ENCODE assay signal across 18 cellular contexts in genomic region chr2:67340118-67341011, GRCh38. TPM values are rescaled to one million over a fixed set of nuclear protein-coding genes. Genes with fewer than 3 reads are reported as not detected.
DNase-seq lines count a peak whose midpoint lies in the region; ATAC-seq lines count a peak whose summit lies in the region.
"Had no signal": no experiment of that assay in that cellular context is flagged by ENCODE, and none has a peak within 500 bp of the region (broad histone marks: within the 10 kb centered on the region; RNA-seq: fewer than 3 reads in every experiment).

No MANE protein-coding gene starts in this region.

- ATAC-seq in Right ventricle myocardium superior (ENCODE audit: poor library complexity) (peak; percentile 98), left ventricle myocardium superior (peak; percentile 98), HG03354 (IDR thresholded peaks at IDR 0.05; ENCODE audit: poor library complexity, severe bottlenecking, unreplicated experiment) (no peak)

- DNase-seq in Right ventricle myocardium superior (peak; percentile 53), cardiac septum (ENCODE audit: low spot score) (no peak), NCI-H446 treated with DMSO at 0.1 percent for 48 hours (lab: John Stamatoyannopoulos, UW) (peak; percentile 33), left ventricle myocardium superior (peak; percentile 49), NOMO-1 (lab: John Stamatoyannopoulos, UW; ENCODE audit: unreplicated experiment in 2 of 2) (no peak)
- DNase-seq in stimulated activated CD4-positive, alpha-beta T cell treated with anti-CD3 and anti-CD28 coated beads, Interleukin-15, amount 100 ng/mL, for 24 hours = no peak
- DNase-seq: ACHN; AML-193; DMS79; MM.1S; NCI-H1092; NCI-H146; NCI-H2081 treated with DMSO at 0.1 percent for 48 hours; NCI-H526 treated with DMSO at 0.1 percent for 48 hours; NK-92 treated with Interleukin-12 subunit alpha and Interleukin-12 subunit beta, amount 100 ng/mL, for 24 hours; SHP77 treated with DMSO at 0.1 percent for 48 hours; T-helper 1 cell had no signal

- intact Hi-C loops in Right ventricle myocardium superior (cut with DNase I) (no loop called here), cardiac septum (cut with DNase I) (no loop called here), left ventricle myocardium superior (cut with micrococcal nuclease) (no loop called here)

RNA-seq across cellular contexts. Expression of gene ETAA1, which starts 56.8 kb away (rescaled TPM):
- total RNA-seq in Right ventricle myocardium superior (3.7 TPM), cardiac septum (4.8 TPM), left ventricle myocardium superior (3.9 TPM)

Comparison
In these comparisons a context has a peak if more than half of its experiments do, and no peak if none do; other contexts are left out.
1. DNase-seq: peak in Right ventricle myocardium superior (single experiment), NCI-H446 treated with DMSO at 0.1 percent for 48 hours (single experiment) and left ventricle myocardium superior (single experiment); none in cardiac septum (single experiment), stimulated activated CD4-positive, alpha-beta T cell treated with anti-CD3 and anti-CD28 coated beads, Interleukin-15, amount 100 ng/mL, for 24 hours (single experiment) and NOMO-1 (0 of 2).